Comparison of ENCODE assay signal across 8 cellular contexts in the genomic region with DNA sequence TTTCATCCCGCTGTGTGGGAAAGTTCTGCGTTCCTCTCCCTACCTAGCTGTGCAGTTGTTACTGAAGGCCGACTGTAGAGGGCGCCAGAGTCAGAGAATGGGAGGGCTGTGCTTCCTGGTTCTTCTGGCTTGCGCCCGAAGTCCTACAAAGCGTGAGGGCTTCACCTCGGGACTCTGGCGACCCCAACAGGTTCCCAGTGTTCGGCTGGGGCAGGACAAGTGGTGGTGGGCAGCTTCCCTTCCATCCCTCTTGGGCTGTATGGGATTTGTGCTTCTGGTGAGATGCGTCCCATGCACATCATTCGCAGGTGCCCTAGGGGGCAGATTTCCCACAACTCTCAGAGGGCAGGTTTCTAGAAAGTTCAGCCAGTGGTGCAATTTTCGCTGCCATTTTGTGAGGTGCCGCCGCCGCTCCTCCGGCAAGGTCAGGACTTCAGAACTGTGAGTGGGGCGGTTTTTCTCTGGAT. TPM values are rescaled to one million over a fixed set of nuclear protein-coding genes. Genes with fewer than 3 reads are reported as not detected.
DNase-seq lines count a peak whose midpoint lies in the region; ATAC-seq and TF ChIP-seq lines count a peak whose summit lies in the region.

No MANE protein-coding gene starts in this region.

- H3K36me3 ChIP-seq in ovary = no peaks in the 10 kb centered on the region

- no peak for DNase-seq in fibroblast of pulmonary artery (ENCODE audit: low read depth)
- peak; percentile 16 for DNase-seq in stimulated activated CD8-positive, alpha-beta memory T cell treated with anti-CD3 and anti-CD28 coated beads, Interleukin-7, amount 100 ng/mL, for 24 hours (ENCODE audit: low read depth)
- DNase-seq in NCI-H748 treated with DMSO at 0.1 percent for 48 hours (lab: John Stamatoyannopoulos, UW) = no peak
- no peak for DNase-seq in NCI-H446 (lab: John Stamatoyannopoulos, UW)
- no peak for DNase-seq in ovary

- TF ChIP-seq CTCF in GM12872 (IDR thresholded peaks at IDR 0.05; ENCODE audit: insufficient read depth, low read depth, low read length) = peak; percentile 70
- TF ChIP-seq CTCF in WI38 (IDR thresholded peaks at IDR 0.05; ENCODE audit: low read depth, low read length) = peak; percentile 60
- TF ChIP-seq CTCF in fibroblast of pulmonary artery (IDR thresholded peaks at IDR 0.05; ENCODE audit: low read length, missing control alignments) = peak; percentile 10
- no peak for TF ChIP-seq CTCF in ovary (IDR thresholded peaks at IDR 0.05)

- no peaks in the 10 kb centered on the region for H3K4me1 ChIP-seq in ovary (ENCODE audit: insufficient read depth)

- TF ChIP-seq EP300 in ovary (IDR thresholded peaks at IDR 0.05) = no peak

- no peak for TF ChIP-seq POLR2A in ovary (IDR thresholded peaks at IDR 0.05)

- H3K9me3 ChIP-seq in ovary = no peaks in the 10 kb centered on the region

- WGBS in ovary, 3 donors = 61 to 62% (median 61%) methylated on average over 18 of the region's 18 CpGs

- H3K4me3 ChIP-seq in WI38 (ENCODE audit: low read depth, low read length) = no peak overlapping the region
- H3K4me3 ChIP-seq in fibroblast of pulmonary artery (replicated peaks; ENCODE audit: low read depth, low read length) = no peak overlapping the region
- no peak overlapping the region for H3K4me3 ChIP-seq in ovary

- ATAC-seq in HG02884 (IDR thresholded peaks at IDR 0.05; ENCODE audit: unreplicated experiment) = peak; percentile 69

- intact Hi-C loops in ovary (cut with DNase I) = no loop called here

- H3K27me3 ChIP-seq in ovary = no peaks in the 10 kb centered on the region

- H3K27ac ChIP-seq in ovary = no peak overlapping the region

RNA-seq across cellular contexts. Expression of gene CT45A3, which starts 27.3 kb away (rescaled TPM):
- total RNA-seq in ovary = 1 to 10 TPM in 1 of 7 donors, under 1 TPM in 1, not detected in 5; 0.20 to 1.8 TPM
- not detected for polyA plus RNA-seq in ovary

RNA-seq across cellular contexts. Expression of gene CT45A1, which starts 27.3 kb away (rescaled TPM):
- 1 to 10 TPM in 1 of 7 donors, not detected in 6; 1.4 TPM for total RNA-seq in ovary
- polyA plus RNA-seq in ovary = not detected

RNA-seq across cellular contexts. Expression of gene CT45A5, which starts 44.6 kb away (rescaled TPM):
- total RNA-seq in ovary = 1 to 10 TPM in 1 of 7 donors, not detected in 6; 6.4 TPM
- not detected for polyA plus RNA-seq in ovary

Comparison
In these comparisons a context has a peak if more than half of its experiments do, and no peak if none do; other contexts are left out.
1. CTCF ChIP-seq: peak in GM12872 (single experiment), WI38 (single experiment) and fibroblast of pulmonary artery (single experiment); none in ovary (0 of 3).